Comparison of ENCODE assay signal across 1 cellular context in genomic region chr14:39174560-39175444, GRCh38.
TF ChIP-seq lines count a peak whose summit lies in the region.

Gene PNN (plus strand): TSS chr14:39175254. CDS start chr14:39175280, 26 bp downstream.

TF ChIP-seq in K562, 482 proteins besides CTCF, POLR2A, EP300 and RAD21 (continued from another document and continues in another):
- no peak for TF ChIP-seq ZBTB5 (IDR thresholded peaks at IDR 0.05)
- no peak for TF ChIP-seq ZNF507 (tag; conservative IDR thresholded peaks at IDR 0.05)
- TF ChIP-seq BCOR (IDR thresholded peaks at IDR 0.05): peak; percentile 76; the same call in 1 of the 2 replicates
- no peak for TF ChIP-seq ZNF318 (IDR thresholded peaks at IDR 0.05; ENCODE audit: borderline replicate concordance in 1 of 2, low read depth in 1 of 2)
- TF ChIP-seq, protein P1, sequence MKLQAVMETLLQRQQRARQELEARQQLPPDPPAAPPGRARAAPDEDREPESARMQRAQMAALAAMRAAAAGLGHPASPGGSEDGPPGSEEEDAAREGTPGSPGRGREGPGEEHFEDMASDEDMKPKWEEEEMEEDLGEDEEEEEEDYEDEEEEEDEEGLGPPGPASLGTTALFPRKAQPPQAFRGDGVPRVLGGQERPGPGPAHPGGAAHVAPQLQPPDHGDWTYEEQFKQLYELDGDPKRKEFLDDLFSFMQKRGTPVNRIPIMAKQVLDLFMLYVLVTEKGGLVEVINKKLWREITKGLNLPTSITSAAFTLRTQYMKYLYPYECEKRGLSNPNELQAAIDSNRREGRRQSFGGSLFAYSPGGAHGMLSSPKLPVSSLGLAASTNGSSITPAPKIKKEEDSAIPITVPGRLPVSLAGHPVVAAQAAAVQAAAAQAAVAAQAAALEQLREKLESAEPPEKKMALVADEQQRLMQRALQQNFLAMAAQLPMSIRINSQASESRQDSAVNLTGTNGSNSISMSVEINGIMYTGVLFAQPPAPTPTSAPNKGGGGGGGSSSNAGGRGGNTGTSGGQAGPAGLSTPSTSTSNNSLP (IDR thresholded peaks at IDR 0.05; ENCODE audit: borderline replicate concordance, low read depth, low read length): no peak
- peak; percentile 100 for TF ChIP-seq MBD2 (IDR thresholded peaks at IDR 0.05; ENCODE audit: borderline replicate concordance, low read depth)
- TF ChIP-seq POU5F1 (IDR thresholded peaks at IDR 0.05; ENCODE audit: borderline replicate concordance, low read depth, low read length, partially characterized antibody): no peak
- TF ChIP-seq ZBTB17 (CRISPR knock-in tag; IDR thresholded peaks at IDR 0.05): no peak
- TF ChIP-seq ILF3 (IDR thresholded peaks at IDR 0.05; ENCODE audit: borderline replicate concordance): no peak
- no peak for TF ChIP-seq EHMT2 (IDR thresholded peaks at IDR 0.05)
- TF ChIP-seq POLR2AphosphoS5 (IDR thresholded peaks at IDR 0.05; ENCODE audit: control insufficient read depth, insufficient read depth, low read depth, low read length): peak; percentile 92
- peak; percentile 88 for TF ChIP-seq SREBF1 (IDR thresholded peaks at IDR 0.05; ENCODE audit: borderline replicate concordance, low read depth, low read length)
- no peak for TF ChIP-seq KAT2B (IDR thresholded peaks at IDR 0.05; ENCODE audit: low read depth, low read length)
- TF ChIP-seq ETV5 (CRISPR knock-in tag; IDR thresholded peaks at IDR 0.05; ENCODE audit: low read depth): peak; percentile 98
- TF ChIP-seq RFX5 (IDR thresholded peaks at IDR 0.05; ENCODE audit: low read depth, low read length): no peak
- TF ChIP-seq, protein P2, sequence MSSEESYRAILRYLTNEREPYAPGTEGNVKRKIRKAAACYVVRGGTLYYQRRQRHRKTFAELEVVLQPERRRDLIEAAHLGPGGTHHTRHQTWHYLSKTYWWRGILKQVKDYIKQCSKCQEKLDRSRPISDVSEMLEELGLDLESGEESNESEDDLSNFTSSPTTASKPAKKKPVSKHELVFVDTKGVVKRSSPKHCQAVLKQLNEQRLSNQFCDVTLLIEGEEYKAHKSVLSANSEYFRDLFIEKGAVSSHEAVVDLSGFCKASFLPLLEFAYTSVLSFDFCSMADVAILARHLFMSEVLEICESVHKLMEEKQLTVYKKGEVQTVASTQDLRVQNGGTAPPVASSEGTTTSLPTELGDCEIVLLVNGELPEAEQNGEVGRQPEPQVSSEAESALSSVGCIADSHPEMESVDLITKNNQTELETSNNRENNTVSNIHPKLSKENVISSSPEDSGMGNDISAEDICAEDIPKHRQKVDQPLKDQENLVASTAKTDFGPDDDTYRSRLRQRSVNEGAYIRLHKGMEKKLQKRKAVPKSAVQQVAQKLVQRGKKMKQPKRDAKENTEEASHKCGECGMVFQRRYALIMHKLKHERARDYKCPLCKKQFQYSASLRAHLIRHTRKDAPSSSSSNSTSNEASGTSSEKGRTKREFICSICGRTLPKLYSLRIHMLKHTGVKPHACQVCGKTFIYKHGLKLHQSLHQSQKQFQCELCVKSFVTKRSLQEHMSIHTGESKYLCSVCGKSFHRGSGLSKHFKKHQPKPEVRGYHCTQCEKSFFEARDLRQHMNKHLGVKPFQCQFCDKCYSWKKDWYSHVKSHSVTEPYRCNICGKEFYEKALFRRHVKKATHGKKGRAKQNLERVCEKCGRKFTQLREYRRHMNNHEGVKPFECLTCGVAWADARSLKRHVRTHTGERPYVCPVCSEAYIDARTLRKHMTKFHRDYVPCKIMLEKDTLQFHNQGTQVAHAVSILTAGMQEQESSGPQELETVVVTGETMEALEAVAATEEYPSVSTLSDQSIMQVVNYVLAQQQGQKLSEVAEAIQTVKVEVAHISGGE (CRISPR knock-in tag; IDR thresholded peaks at IDR 0.05): no peak
- no peak for TF ChIP-seq E4F1 (CRISPR knock-in tag; IDR thresholded peaks at IDR 0.05; ENCODE audit: borderline replicate concordance)
- no peak for TF ChIP-seq BRCA1 (IDR thresholded peaks at IDR 0.05)
- no peak for TF ChIP-seq BRCA1 (CRISPR knock-in tag; IDR thresholded peaks at IDR 0.05)
- TF ChIP-seq TCFL5 (CRISPR knock-in tag; conservative IDR thresholded peaks at IDR 0.05): no peak
- TF ChIP-seq ZNF197 (CRISPR knock-in tag; IDR thresholded peaks at IDR 0.05; ENCODE audit: low read depth): no peak
- no peak for TF ChIP-seq GMEB1 (CRISPR knock-in tag; IDR thresholded peaks at IDR 0.05)
- no peak for TF ChIP-seq NR1H2 (CRISPR knock-in tag; IDR thresholded peaks at IDR 0.05)
- TF ChIP-seq SP1 (CRISPR knock-in tag; IDR thresholded peaks at IDR 0.05): peak; percentile 57; the same call in 1 of the 2 replicates
- TF ChIP-seq IFI16 (CRISPR knock-in tag; IDR thresholded peaks at IDR 0.05): no peak
- TF ChIP-seq NRF1 (conservative IDR thresholded peaks at IDR 0.05 in 1 of 2, IDR thresholded peaks at IDR 0.05 in 1 of 2): peak; percentile 95
- no peak for TF ChIP-seq HSF4 (CRISPR knock-in tag; IDR thresholded peaks at IDR 0.05; ENCODE audit: borderline replicate concordance)
- TF ChIP-seq, protein P3, sequence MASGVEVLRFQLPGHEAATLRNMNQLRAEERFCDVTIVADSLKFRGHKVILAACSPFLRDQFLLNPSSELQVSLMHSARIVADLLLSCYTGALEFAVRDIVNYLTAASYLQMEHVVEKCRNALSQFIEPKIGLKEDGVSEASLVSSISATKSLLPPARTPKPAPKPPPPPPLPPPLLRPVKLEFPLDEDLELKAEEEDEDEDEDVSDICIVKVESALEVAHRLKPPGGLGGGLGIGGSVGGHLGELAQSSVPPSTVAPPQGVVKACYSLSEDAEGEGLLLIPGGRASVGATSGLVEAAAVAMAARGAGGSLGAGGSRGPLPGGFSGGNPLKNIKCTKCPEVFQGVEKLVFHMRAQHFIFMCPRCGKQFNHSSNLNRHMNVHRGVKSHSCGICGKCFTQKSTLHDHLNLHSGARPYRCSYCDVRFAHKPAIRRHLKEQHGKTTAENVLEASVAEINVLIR (CRISPR knock-in tag; IDR thresholded peaks at IDR 0.05): no peak
- peak in 1 of 2 experiments; percentile 52; a peak in 1 of 4 replicates for TF ChIP-seq MLLT1 (IDR thresholded peaks at IDR 0.05)
- TF ChIP-seq, protein P4, sequence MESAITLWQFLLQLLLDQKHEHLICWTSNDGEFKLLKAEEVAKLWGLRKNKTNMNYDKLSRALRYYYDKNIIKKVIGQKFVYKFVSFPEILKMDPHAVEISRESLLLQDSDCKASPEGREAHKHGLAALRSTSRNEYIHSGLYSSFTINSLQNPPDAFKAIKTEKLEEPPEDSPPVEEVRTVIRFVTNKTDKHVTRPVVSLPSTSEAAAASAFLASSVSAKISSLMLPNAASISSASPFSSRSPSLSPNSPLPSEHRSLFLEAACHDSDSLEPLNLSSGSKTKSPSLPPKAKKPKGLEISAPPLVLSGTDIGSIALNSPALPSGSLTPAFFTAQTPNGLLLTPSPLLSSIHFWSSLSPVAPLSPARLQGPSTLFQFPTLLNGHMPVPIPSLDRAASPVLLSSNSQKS (CRISPR knock-in tag; IDR thresholded peaks at IDR 0.05): no peak
